ENCODE assay signal across 33 cellular contexts in genomic region chr6:7316658-7317533, GRCh38.
"Had no signal": no experiment of that assay in that cellular context is flagged by ENCODE, and none has a peak within 500 bp of the region (broad histone marks: within the 10 kb centered on the region; RNA-seq: fewer than 3 reads in every experiment).

No MANE protein-coding gene starts in this region.

- H3K4me2 ChIP-seq: SK-N-SH had no signal

- H3K27me3 ChIP-seq: adrenal gland, MG63, Peyer's patch, SJSA1 had no signal

- H3K27ac Mint-ChIP-seq: activated CD4-positive, alpha-beta memory T cell treated with anti-CD3 and anti-CD28 coated beads for 36 hours; activated naive CD4-positive, alpha-beta T cell treated with anti-CD3 and anti-CD28 coated beads for 36 hours; activated naive CD4-positive, alpha-beta T cell treated with anti-CD3 and anti-CD28 coated beads, Interleukin-2, amount 50 U/mL, for 72 hours; activated T-helper 1 cell treated with anti-CD3 and anti-CD28 coated beads, Interleukin-12 subunit alpha, Interleukin-12 subunit beta, Interleukin-2, Interleukin-4 antibody, amounts not matched to agents 30 ng/mL and 10 ng/mL and 1 ng/mL, durations not matched to agents 14 hours and 24 hours and 36 hours; T-helper 1 cell treated with Interleukin-12 subunit alpha and Interleukin-12 subunit beta and Interleukin-4 antibody, amounts not matched to agents 30 μg/mL and 1 μg/mL, for 36 hours had no signal

- H3K27ac ChIP-seq: adrenal gland, Peyer's patch, SJSA1 had no signal

- H3K9me3 Mint-ChIP-seq: activated CD4-positive, alpha-beta memory T cell treated with anti-CD3 and anti-CD28 coated beads for 36 hours; activated naive CD4-positive, alpha-beta T cell treated with anti-CD3 and anti-CD28 coated beads for 36 hours; activated naive CD4-positive, alpha-beta T cell treated with anti-CD3 and anti-CD28 coated beads, Interleukin-2, amount 50 U/mL, for 72 hours; activated T-cell treated with anti-CD3 and anti-CD28 coated beads, Interleukin-2, amount 50 U/mL, for 4 hours; activated T-helper 1 cell treated with anti-CD3 and anti-CD28 coated beads, Interleukin-12 subunit alpha, Interleukin-12 subunit beta, Interleukin-2, Interleukin-4 antibody, amounts not matched to agents 30 ng/mL and 10 ng/mL and 1 ng/mL, durations not matched to agents 14 hours and 24 hours and 36 hours; brain; T-helper 1 cell treated with Interleukin-12 subunit alpha and Interleukin-12 subunit beta and Interleukin-4 antibody, amounts not matched to agents 30 μg/mL and 1 μg/mL, for 36 hours; T-helper 2 cell treated with Interferon-gamma antibody and Interleukin-4, amounts not matched to agents 5 μg/mL and 100 μg/mL, for 36 hours had no signal

- H3K36me3 Mint-ChIP-seq: brain had no signal

- H3K4me3 ChIP-seq: adrenal gland, MG63, Peyer's patch, SJSA1 had no signal

- ATAC-seq: activated naive CD4-positive, alpha-beta T cell treated with anti-CD3 and anti-CD28 coated beads, Interleukin-2, amount 50 U/mL, for 72 hours; activated T-cell treated with anti-CD3 and anti-CD28 coated beads, Interleukin-2, amount 50 U/mL, for 4 hours; PC-3 had no signal

- DNase-seq: activated CD4-positive, alpha-beta memory T cell treated with anti-CD3 and anti-CD28 coated beads for 36 hours; activated CD4-positive, alpha-beta T cell treated with anti-CD3 and anti-CD28 coated beads, Interleukin-2, amount 50 U/mL, for 1 hour; activated CD8-positive, alpha-beta memory T cell treated with anti-CD3 and anti-CD28 coated beads, Interleukin-2, amount 50 U/mL, for 4 hours; activated gamma-delta T cell treated with Interleukin-2 at 50 U/mL for 16 hours; activated naive CD4-positive, alpha-beta T cell treated with anti-CD3 and anti-CD28 coated beads for 36 hours; activated T-cell treated with anti-CD3 and anti-CD28 coated beads for 4 hours; activated T-cell treated with anti-CD3 and anti-CD28 coated beads, Interleukin-2, amount 50 U/mL, for 4 hours; adrenal gland; caudate nucleus; Kasumi-1; KG1; MG63; NCI-H1048; NCI-H1105 treated with DMSO at 0.1 percent for 48 hours; NCI-H1436; NCI-H1694; NCI-H1930; NCI-H2081 treated with DMSO at 0.1 percent for 48 hours; NCI-H345; NCI-H524 treated with DMSO at 0.1 percent for 48 hours; PC-3; Peyer's patch; RPMI8226; SHP77 treated with DMSO at 0.1 percent for 48 hours; SK-N-SH had no signal

- FAIRE-seq: bronchial epithelial cell, TTC549 had no signal

- H3K9ac ChIP-seq: SK-N-SH had no signal

- H3K9me3 ChIP-seq: adrenal gland, MG63, Peyer's patch, SJSA1, SK-N-SH had no signal

- H3K4me3 Mint-ChIP-seq: activated CD4-positive, alpha-beta memory T cell treated with anti-CD3 and anti-CD28 coated beads for 36 hours; activated naive CD4-positive, alpha-beta T cell treated with anti-CD3 and anti-CD28 coated beads for 36 hours; activated T-cell treated with anti-CD3 and anti-CD28 coated beads, Interleukin-2, amount 50 U/mL, for 4 hours; activated T-helper 1 cell treated with anti-CD3 and anti-CD28 coated beads, Interleukin-12 subunit alpha, Interleukin-12 subunit beta, Interleukin-2, Interleukin-4 antibody, amounts not matched to agents 30 ng/mL and 10 ng/mL and 1 ng/mL, durations not matched to agents 14 hours and 24 hours and 36 hours; T-helper 1 cell treated with Interleukin-12 subunit alpha and Interleukin-12 subunit beta and Interleukin-4 antibody, amounts not matched to agents 30 μg/mL and 1 μg/mL, for 36 hours; T-helper 2 cell treated with Interferon-gamma antibody and Interleukin-4, amounts not matched to agents 5 μg/mL and 100 μg/mL, for 36 hours had no signal

- H3K36me3 ChIP-seq: adrenal gland, Peyer's patch had no signal
